ENCODE assay signal across 15 cellular contexts in the genomic region with DNA sequence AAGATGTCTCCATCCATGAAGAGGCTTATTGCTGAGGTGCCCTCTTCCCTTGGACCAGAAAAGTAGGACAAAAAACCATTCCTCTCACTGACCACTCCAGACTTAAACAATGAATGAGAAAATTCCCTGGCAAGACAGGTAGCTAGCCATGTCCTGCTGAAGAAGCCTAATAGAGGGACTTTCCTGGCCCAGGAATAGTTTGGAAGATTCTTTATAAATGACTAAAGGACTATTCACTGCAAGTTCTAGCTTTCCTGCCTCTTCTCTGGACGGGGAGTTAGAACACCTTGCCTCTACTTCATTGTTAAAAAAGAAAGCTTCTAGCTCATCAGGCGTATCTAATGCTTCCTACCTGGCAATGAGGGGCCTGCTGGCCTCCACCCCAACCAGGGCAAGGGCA.
"Had no signal": no experiment of that assay in that cellular context is flagged by ENCODE, and none has a peak within 500 bp of the region (broad histone marks: within the 10 kb centered on the region; RNA-seq: fewer than 3 reads in every experiment).

No MANE protein-coding gene starts in this region.

- H3K27ac ChIP-seq: left ventricle myocardium inferior, upper lobe of left lung had no signal

- H3K36me3 ChIP-seq: heart left ventricle, left ventricle myocardium inferior, upper lobe of left lung had no signal

- H3K27ac Mint-ChIP-seq: activated naive CD4-positive, alpha-beta T cell treated with anti-CD3 and anti-CD28 coated beads for 36 hours; nephron; stimulated activated naive CD8-positive, alpha-beta T cell treated with anti-CD3 and anti-CD28 coated beads, Interleukin-15, Interleukin-2, amounts not matched to agents 100 ng/mL and 50 ng/mL, for 24 hours; WTC11 had no signal

- H3K9me3 ChIP-seq: heart left ventricle, left ventricle myocardium inferior, upper lobe of left lung had no signal

- ATAC-seq: WTC11 had no signal

- DNase-seq: activated CD4-positive, alpha-beta T cell treated with anti-CD3 and anti-CD28 coated beads for 48 hours; activated CD8-positive, alpha-beta memory T cell treated with anti-CD3 and anti-CD28 coated beads for 24 hours; activated naive CD4-positive, alpha-beta T cell treated with anti-CD3 and anti-CD28 coated beads for 36 hours; cortex of kidney; heart left ventricle; left ventricle myocardium inferior; mesendoderm; stimulated activated CD4-positive, alpha-beta T cell treated with anti-CD3 and anti-CD28 coated beads, Interleukin-4, amount 100 ng/mL, for 1 hour; stimulated activated CD8-positive, alpha-beta memory T cell treated with anti-CD3 and anti-CD28 coated beads, Interleukin-4, amount 100 ng/mL, for 48 hours; upper lobe of left lung had no signal

- H3K4me1 Mint-ChIP-seq: central memory CD8-positive, alpha-beta T cell had no signal

- H3K4me3 Mint-ChIP-seq: activated naive CD4-positive, alpha-beta T cell treated with anti-CD3 and anti-CD28 coated beads for 36 hours; central memory CD8-positive, alpha-beta T cell; nephron; stimulated activated naive CD8-positive, alpha-beta T cell treated with anti-CD3 and anti-CD28 coated beads, Interleukin-15, Interleukin-2, amounts not matched to agents 100 ng/mL and 50 ng/mL, for 24 hours; WTC11 had no signal

- H3K4me3 ChIP-seq: heart left ventricle, left ventricle myocardium inferior, upper lobe of left lung had no signal

- H3K36me3 Mint-ChIP-seq: WTC11 had no signal

- FAIRE-seq: islet of Langerhans had no signal

- H3K27me3 ChIP-seq: heart left ventricle, upper lobe of left lung had no signal

- H3K9me3 Mint-ChIP-seq: central memory CD8-positive, alpha-beta T cell had no signal

- H3K27me3 Mint-ChIP-seq: central memory CD8-positive, alpha-beta T cell; stimulated activated naive CD8-positive, alpha-beta T cell treated with anti-CD3 and anti-CD28 coated beads, Interleukin-15, Interleukin-2, amounts not matched to agents 100 ng/mL and 50 ng/mL, for 24 hours had no signal
